In the genomic region with DNA sequence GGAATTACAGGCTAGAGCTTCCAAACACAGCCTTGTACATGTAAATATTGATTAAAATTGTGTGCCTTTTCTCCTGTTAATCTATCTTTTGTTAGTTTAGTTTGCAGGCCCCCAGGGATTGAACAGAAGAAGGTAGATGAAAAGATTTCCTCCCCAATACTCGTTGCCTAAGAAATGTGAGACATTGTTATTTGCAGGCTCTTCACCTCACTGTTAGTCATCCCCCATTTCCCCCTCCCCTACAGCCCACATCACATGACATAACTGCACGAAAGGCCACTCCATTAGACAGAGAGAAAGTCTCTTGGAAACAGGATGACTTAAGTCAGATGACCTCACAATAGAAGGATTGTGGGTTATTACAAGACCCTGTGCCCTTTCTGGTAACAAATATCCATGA, we compare ENCODE assay signal across 1 cellular context.
TF ChIP-seq lines count a peak whose summit lies in the region.

No MANE protein-coding gene starts in this region.

TF ChIP-seq in GM23338, 12 proteins besides CTCF, POLR2A, EP300 and RAD21:
- TF ChIP-seq, protein P1, sequence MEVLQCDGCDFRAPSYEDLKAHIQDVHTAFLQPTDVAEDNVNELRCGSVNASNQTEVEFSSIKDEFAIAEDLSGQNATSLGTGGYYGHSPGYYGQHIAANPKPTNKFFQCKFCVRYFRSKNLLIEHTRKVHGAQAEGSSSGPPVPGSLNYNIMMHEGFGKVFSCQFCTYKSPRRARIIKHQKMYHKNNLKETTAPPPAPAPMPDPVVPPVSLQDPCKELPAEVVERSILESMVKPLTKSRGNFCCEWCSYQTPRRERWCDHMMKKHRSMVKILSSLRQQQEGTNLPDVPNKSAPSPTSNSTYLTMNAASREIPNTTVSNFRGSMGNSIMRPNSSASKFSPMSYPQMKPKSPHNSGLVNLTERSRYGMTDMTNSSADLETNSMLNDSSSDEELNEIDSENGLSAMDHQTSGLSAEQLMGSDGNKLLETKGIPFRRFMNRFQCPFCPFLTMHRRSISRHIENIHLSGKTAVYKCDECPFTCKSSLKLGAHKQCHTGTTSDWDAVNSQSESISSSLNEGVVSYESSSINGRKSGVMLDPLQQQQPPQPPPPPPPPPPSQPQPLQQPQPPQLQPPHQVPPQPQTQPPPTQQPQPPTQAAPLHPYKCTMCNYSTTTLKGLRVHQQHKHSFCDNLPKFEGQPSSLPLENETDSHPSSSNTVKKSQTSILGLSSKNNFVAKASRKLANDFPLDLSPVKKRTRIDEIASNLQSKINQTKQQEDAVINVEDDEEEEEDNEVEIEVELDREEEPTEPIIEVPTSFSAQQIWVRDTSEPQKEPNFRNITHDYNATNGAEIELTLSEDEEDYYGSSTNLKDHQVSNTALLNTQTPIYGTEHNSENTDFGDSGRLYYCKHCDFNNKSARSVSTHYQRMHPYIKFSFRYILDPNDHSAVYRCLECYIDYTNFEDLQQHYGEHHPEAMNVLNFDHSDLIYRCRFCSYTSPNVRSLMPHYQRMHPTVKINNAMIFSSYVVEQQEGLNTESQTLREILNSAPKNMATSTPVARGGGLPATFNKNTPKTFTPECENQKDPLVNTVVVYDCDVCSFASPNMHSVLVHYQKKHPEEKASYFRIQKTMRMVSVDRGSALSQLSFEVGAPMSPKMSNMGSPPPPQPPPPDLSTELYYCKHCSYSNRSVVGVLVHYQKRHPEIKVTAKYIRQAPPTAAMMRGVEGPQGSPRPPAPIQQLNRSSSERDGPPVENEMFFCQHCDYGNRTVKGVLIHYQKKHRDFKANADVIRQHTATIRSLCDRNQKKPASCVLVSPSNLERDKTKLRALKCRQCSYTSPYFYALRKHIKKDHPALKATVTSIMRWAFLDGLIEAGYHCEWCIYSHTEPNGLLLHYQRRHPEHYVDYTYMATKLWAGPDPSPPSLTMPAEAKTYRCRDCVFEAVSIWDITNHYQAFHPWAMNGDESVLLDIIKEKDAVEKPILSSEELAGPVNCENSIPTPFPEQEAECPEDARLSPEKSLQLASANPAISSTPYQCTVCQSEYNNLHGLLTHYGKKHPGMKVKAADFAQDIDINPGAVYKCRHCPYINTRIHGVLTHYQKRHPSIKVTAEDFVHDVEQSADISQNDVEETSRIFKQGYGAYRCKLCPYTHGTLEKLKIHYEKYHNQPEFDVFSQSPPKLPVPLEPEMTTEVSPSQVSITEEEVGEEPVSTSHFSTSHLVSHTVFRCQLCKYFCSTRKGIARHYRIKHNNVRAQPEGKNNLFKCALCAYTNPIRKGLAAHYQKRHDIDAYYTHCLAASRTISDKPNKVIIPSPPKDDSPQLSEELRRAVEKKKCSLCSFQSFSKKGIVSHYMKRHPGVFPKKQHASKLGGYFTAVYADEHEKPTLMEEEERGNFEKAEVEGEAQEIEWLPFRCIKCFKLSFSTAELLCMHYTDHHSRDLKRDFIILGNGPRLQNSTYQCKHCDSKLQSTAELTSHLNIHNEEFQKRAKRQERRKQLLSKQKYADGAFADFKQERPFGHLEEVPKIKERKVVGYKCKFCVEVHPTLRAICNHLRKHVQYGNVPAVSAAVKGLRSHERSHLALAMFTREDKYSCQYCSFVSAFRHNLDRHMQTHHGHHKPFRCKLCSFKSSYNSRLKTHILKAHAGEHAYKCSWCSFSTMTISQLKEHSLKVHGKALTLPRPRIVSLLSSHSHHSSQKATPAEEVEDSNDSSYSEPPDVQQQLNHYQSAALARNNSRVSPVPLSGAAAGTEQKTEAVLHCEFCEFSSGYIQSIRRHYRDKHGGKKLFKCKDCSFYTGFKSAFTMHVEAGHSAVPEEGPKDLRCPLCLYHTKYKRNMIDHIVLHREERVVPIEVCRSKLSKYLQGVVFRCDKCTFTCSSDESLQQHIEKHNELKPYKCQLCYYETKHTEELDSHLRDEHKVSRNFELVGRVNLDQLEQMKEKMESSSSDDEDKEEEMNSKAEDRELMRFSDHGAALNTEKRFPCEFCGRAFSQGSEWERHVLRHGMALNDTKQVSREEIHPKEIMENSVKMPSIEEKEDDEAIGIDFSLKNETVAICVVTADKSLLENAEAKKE (CRISPR knock-in tag; IDR thresholded peaks at IDR 0.05): no peak
- TF ChIP-seq NANOG (IDR thresholded peaks at IDR 0.05; ENCODE audit: borderline replicate concordance) (no peak), EZH2phosphoT487 (IDR thresholded peaks at IDR 0.05; ENCODE audit: unreplicated experiment) (no peak), EZH2 (IDR thresholded peaks at IDR 0.05; ENCODE audit: low read depth, unreplicated experiment) (no peak), POLR2AphosphoS5 (IDR thresholded peaks at IDR 0.05; ENCODE audit: low read depth) (no peak), STAT1 (IDR thresholded peaks at IDR 0.05; ENCODE audit: unreplicated experiment) (no peak), CREB1 (CRISPR knock-in tag; IDR thresholded peaks at IDR 0.05; ENCODE audit: low read depth) (no peak)
- TF ChIP-seq, protein P2, sequence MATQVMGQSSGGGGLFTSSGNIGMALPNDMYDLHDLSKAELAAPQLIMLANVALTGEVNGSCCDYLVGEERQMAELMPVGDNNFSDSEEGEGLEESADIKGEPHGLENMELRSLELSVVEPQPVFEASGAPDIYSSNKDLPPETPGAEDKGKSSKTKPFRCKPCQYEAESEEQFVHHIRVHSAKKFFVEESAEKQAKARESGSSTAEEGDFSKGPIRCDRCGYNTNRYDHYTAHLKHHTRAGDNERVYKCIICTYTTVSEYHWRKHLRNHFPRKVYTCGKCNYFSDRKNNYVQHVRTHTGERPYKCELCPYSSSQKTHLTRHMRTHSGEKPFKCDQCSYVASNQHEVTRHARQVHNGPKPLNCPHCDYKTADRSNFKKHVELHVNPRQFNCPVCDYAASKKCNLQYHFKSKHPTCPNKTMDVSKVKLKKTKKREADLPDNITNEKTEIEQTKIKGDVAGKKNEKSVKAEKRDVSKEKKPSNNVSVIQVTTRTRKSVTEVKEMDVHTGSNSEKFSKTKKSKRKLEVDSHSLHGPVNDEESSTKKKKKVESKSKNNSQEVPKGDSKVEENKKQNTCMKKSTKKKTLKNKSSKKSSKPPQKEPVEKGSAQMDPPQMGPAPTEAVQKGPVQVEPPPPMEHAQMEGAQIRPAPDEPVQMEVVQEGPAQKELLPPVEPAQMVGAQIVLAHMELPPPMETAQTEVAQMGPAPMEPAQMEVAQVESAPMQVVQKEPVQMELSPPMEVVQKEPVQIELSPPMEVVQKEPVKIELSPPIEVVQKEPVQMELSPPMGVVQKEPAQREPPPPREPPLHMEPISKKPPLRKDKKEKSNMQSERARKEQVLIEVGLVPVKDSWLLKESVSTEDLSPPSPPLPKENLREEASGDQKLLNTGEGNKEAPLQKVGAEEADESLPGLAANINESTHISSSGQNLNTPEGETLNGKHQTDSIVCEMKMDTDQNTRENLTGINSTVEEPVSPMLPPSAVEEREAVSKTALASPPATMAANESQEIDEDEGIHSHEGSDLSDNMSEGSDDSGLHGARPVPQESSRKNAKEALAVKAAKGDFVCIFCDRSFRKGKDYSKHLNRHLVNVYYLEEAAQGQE (IDR thresholded peaks at IDR 0.05; ENCODE audit: unreplicated experiment): no peak
TF ChIP-seq in GM23338: peak in this region for 0.
